In the genomic region with DNA sequence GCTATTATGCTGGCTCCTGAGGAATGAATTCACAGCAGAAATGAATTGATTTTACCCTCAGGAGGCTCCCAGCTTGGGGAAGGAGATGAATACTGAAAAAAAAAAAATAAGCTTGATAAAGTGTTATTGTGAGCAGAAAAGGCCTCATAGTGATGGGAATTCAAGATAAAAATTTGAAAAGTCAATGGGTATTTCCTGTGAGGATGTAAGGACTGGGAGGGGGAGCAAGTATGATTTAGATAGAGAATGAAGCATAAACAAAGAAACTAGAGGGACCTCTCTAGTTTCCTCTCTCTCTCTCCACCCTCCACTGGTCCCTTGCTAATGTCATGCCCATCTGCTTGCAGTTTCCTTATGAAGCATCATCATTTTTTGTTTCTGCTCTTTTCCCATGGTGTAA, we compare ENCODE assay signal across 27 cellular contexts.
"Had no signal": no experiment of that assay in that cellular context is flagged by ENCODE, and none has a peak within 500 bp of the region (broad histone marks: within the 10 kb centered on the region; RNA-seq: fewer than 3 reads in every experiment).

No MANE protein-coding gene starts in this region.

- H3K36me3 ChIP-seq: brain microvascular endothelial cell, gastrocnemius medialis, heart left ventricle, WERI-Rb-1 had no signal

- H3K4me3 ChIP-seq: gastrocnemius medialis, heart left ventricle had no signal

- H3K4me1 ChIP-seq: foreskin keratinocyte, gastrocnemius medialis had no signal

- H3K27me3 ChIP-seq: brain microvascular endothelial cell, gastrocnemius medialis, heart left ventricle had no signal

- H3K27ac ChIP-seq: brain microvascular endothelial cell, foreskin keratinocyte, WERI-Rb-1 had no signal

- H3K9me3 ChIP-seq: gastrocnemius medialis, heart left ventricle had no signal

- ATAC-seq: activated CD4-positive, CD25-positive, alpha-beta regulatory T cell treated with anti-CD3 and anti-CD28 coated beads, Interleukin-2, amount 50 U/mL, for 24 hours; activated CD8-positive, alpha-beta T cell treated with anti-CD3 and anti-CD28 coated beads for 36 hours; activated T-cell treated with anti-CD3 and anti-CD28 coated beads, Interleukin-2, amount 50 U/mL, for 4 hours; activated T-helper 17 cell treated with anti-CD3 and anti-CD28 coated beads, Interleukin-2, amount 50 U/mL, for 72 hours; esophagus mucosa; foreskin keratinocyte; gastrocnemius medialis; T-helper 17 cell had no signal

- DNase-seq: activated B cell treated with CpG ODN at 0.5 μM for 24 hours; activated CD4-positive, alpha-beta T cell treated with anti-CD3 and anti-CD28 coated beads for 48 hours; activated CD4-positive, alpha-beta T cell treated with anti-CD3 and anti-CD28 coated beads, Interleukin-2, amount 50 U/mL, for 1 hour; activated CD4-positive, alpha-beta T cell treated with anti-CD3 and anti-CD28 coated beads, Interleukin-2, amount 50 U/mL, for 48 hours; activated CD8-positive, alpha-beta memory T cell treated with anti-CD3 and anti-CD28 coated beads for 24 hours; activated CD8-positive, alpha-beta T cell treated with anti-CD3 and anti-CD28 coated beads for 36 hours; activated effector memory CD4-positive, alpha-beta T cell treated with Interleukin-2 at 50 U/mL for 16 hours; activated gamma-delta T cell treated with Interleukin-2 at 50 U/mL for 16 hours; activated naive CD4-positive, alpha-beta T cell treated with anti-CD3 and anti-CD28 coated beads, Interleukin-2, amount 50 U/mL, for 16 hours; activated naive CD4-positive, alpha-beta T cell treated with Interleukin-2 at 50 U/mL for 16 hours; activated T-cell treated with anti-CD3 and anti-CD28 coated beads, Interleukin-2, amount 50 U/mL, for 4 hours; amniotic stem cell; anterior cingulate cortex; brain microvascular endothelial cell; cortex of kidney; effector CD8-positive, alpha-beta T cell; foreskin keratinocyte; gastrocnemius medialis; glutamatergic neuron; heart left ventricle; T-helper 1 cell; T-helper 17 cell; T1000; WERI-Rb-1 had no signal
